23 cellular contexts compared by ENCODE assay signal in the genomic region with DNA sequence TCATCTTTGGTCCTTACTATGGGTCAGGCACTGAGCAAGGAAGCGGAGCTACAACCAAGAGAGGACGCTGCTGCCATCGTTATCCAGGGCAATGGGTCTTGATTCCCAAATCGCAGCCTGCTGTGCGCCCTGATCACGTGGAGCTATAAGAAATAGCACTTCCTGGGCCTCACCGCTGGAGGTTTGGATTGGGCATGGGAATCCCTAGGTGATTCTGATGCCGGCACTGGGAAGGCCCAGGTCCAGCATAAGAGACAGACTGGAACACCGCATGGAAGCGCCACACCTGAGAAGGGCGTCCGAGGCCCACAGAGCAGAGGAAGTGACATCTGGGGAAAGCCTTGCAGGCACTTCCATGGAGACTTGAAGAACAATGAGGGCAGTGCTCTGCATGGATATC. TPM values are rescaled to one million over a fixed set of nuclear protein-coding genes. Genes with fewer than 3 reads are reported as not detected.
"Had no signal": no experiment of that assay in that cellular context is flagged by ENCODE, and none has a peak within 500 bp of the region (broad histone marks: within the 10 kb centered on the region; RNA-seq: fewer than 3 reads in every experiment).

No MANE protein-coding gene starts in this region.

- H3K27ac Mint-ChIP-seq: immature natural killer cell; memory B cell; natural killer cell treated with Interleukin-12 subunit alpha and Interleukin-12 subunit beta and Interleukin-15 and Interleukin-18, amount 100 ng/mL, for 72 hours; stimulated activated memory B cell treated with anti-CD40 and anti-IgM and Interleukin-4, amounts not matched to agents 10 μg/mL and 1 μg/mL and 100 μg/mL, for 72 hours; stimulated activated naive CD8-positive, alpha-beta T cell treated with anti-CD3 and anti-CD28 coated beads, Interleukin-15, amount 100 ng/mL, for 72 hours; type B pancreatic cell had no signal

- H3K27me3 Mint-ChIP-seq: memory B cell; natural killer cell treated with Interleukin-12 subunit alpha and Interleukin-12 subunit beta and Interleukin-15 and Interleukin-18, amount 100 ng/mL, for 72 hours; stimulated activated memory B cell treated with anti-CD40 and anti-IgM and Interleukin-4, amounts not matched to agents 10 μg/mL and 1 μg/mL and 100 μg/mL, for 72 hours; stimulated activated naive CD8-positive, alpha-beta T cell treated with anti-CD3 and anti-CD28 coated beads, Interleukin-15, amount 100 ng/mL, for 72 hours had no signal

- H3K4me1 Mint-ChIP-seq: immature natural killer cell; memory B cell; stimulated activated memory B cell treated with anti-CD40 and anti-IgM and Interleukin-4, amounts not matched to agents 10 μg/mL and 1 μg/mL and 100 μg/mL, for 72 hours had no signal

- H3K27me3 ChIP-seq: dorsolateral prefrontal cortex, gastrocnemius medialis, heart right ventricle, right lobe of liver had no signal

- H3K9me3 ChIP-seq: gastrocnemius medialis, heart right ventricle, left ventricle myocardium inferior, lower lobe of right lung, psoas muscle, right lobe of liver had no signal

- H3K9me3 Mint-ChIP-seq: immature natural killer cell; memory B cell; natural killer cell treated with Interleukin-12 subunit alpha and Interleukin-12 subunit beta and Interleukin-15 and Interleukin-18, amount 100 ng/mL, for 72 hours; stimulated activated memory B cell treated with anti-CD40 and anti-IgM and Interleukin-4, amounts not matched to agents 10 μg/mL and 1 μg/mL and 100 μg/mL, for 72 hours; stimulated activated naive CD8-positive, alpha-beta T cell treated with anti-CD3 and anti-CD28 coated beads, Interleukin-15, amount 100 ng/mL, for 72 hours; type B pancreatic cell had no signal

- H3K4me3 ChIP-seq: dorsolateral prefrontal cortex, gastrocnemius medialis, heart right ventricle, left ventricle myocardium inferior, lower lobe of right lung, psoas muscle, right lobe of liver had no signal

- H3K4me3 Mint-ChIP-seq: immature natural killer cell; memory B cell; natural killer cell treated with Interleukin-12 subunit alpha and Interleukin-12 subunit beta and Interleukin-15 and Interleukin-18, amount 100 ng/mL, for 72 hours; stimulated activated memory B cell treated with anti-CD40 and anti-IgM and Interleukin-4, amounts not matched to agents 10 μg/mL and 1 μg/mL and 100 μg/mL, for 72 hours; stimulated activated naive CD8-positive, alpha-beta T cell treated with anti-CD3 and anti-CD28 coated beads, Interleukin-15, amount 100 ng/mL, for 72 hours; type B pancreatic cell had no signal

- H3K27ac ChIP-seq: dorsolateral prefrontal cortex, gastrocnemius medialis, heart right ventricle, left ventricle myocardium inferior, lower lobe of right lung, parathyroid adenoma, psoas muscle, right lobe of liver had no signal

- DNase-seq: cortex of kidney; dorsolateral prefrontal cortex; effector CD8-positive, alpha-beta T cell; gastrocnemius medialis; heart right ventricle; immature natural killer cell; kidney; left cardiac atrium; left ventricle myocardium inferior; lower lobe of right lung; midbrain; psoas muscle; retina; right lobe of liver; stimulated activated CD4-positive, alpha-beta T cell treated with anti-CD3 and anti-CD28 coated beads, Interleukin-4, amount 100 ng/mL, for 1 hour; stimulated activated naive CD8-positive, alpha-beta T cell treated with anti-CD3 and anti-CD28 coated beads, Interleukin-15, amount 100 ng/mL, for 72 hours; substantia nigra had no signal

- H3K4me1 ChIP-seq: right lobe of liver had no signal

- H3K36me3 Mint-ChIP-seq: immature natural killer cell; natural killer cell treated with Interleukin-12 subunit alpha and Interleukin-12 subunit beta and Interleukin-15 and Interleukin-18, amount 100 ng/mL, for 72 hours; stimulated activated memory B cell treated with anti-CD40 and anti-IgM and Interleukin-4, amounts not matched to agents 10 μg/mL and 1 μg/mL and 100 μg/mL, for 72 hours; type B pancreatic cell had no signal

- H3K36me3 ChIP-seq: gastrocnemius medialis, heart right ventricle, left ventricle myocardium inferior, lower lobe of right lung, right lobe of liver had no signal

RNA-seq across cellular contexts. Expression of a gene that starts 3.0 kb away (rescaled TPM):
- total RNA-seq: fibroblast of villous mesenchyme; left ventricle myocardium inferior; lower lobe of right lung; natural killer cell treated with Interleukin-12 subunit alpha and Interleukin-12 subunit beta and Interleukin-15 and Interleukin-18, amount 100 ng/mL, for 72 hours; right lobe of liver had no signal
